In genomic region chr3:123949606-123950005, GRCh38 we compare ENCODE assay signal across 25 cellular contexts. TPM values are rescaled to one million over a fixed set of nuclear protein-coding genes. Genes with fewer than 3 reads are reported as not detected.
DNase-seq lines count a peak whose midpoint lies in the region; ATAC-seq and TF ChIP-seq lines count a peak whose summit lies in the region.
"Had no signal": no experiment of that assay in that cellular context is flagged by ENCODE, and none has a peak within 500 bp of the region (broad histone marks: within the 10 kb centered on the region; RNA-seq: fewer than 3 reads in every experiment).

No MANE protein-coding gene starts in this region.

- H3K9me3 ChIP-seq in IMR-90 (ENCODE audit: control insufficient read depth, insufficient read depth, low read length) (no peaks in the 10 kb centered on the region), mesenchymal stem cell (ENCODE audit: control insufficient read depth, low read length) (no peaks in the 10 kb centered on the region), aorta (ENCODE audit: control insufficient read depth, low read length) (no peaks in the 10 kb centered on the region)
- H3K9me3 ChIP-seq: left ventricle myocardium inferior, right lobe of liver, stomach had no signal

- H4K20me1 ChIP-seq in IMR-90 (ENCODE audit: insufficient read depth, low read length): no peaks in the 10 kb centered on the region

- peak overlapping the region in 1 of 2 experiments; percentile 23; a peak in 1 of 4 replicates for H4K8ac ChIP-seq in IMR-90 (ENCODE audit: low read depth in 2 of 2, low read length in 2 of 2)
- no peak overlapping the region for H4K8ac ChIP-seq in mesenchymal stem cell (ENCODE audit: low read length)

- no peak overlapping the region for H3K4me3 ChIP-seq in AG10803 (ENCODE audit: low read length)
- no peak overlapping the region for H3K4me3 ChIP-seq in IMR-90 (ENCODE audit: insufficient read depth, low read depth, low read length)
- no peak overlapping the region for H3K4me3 ChIP-seq in epithelial cell of esophagus (ENCODE audit: low read length)
- H3K4me3 ChIP-seq in mesenchymal stem cell (ENCODE audit: insufficient read depth in 1 of 2, low read depth in 1 of 2, low read length in 2 of 2): no peak overlapping the region
- H3K4me3 ChIP-seq in aorta (ENCODE audit: low read length in 2 of 2): no peak overlapping the region
- H3K4me3 ChIP-seq: left ventricle myocardium inferior, right lobe of liver, stomach had no signal

- peak overlapping the region; percentile 89 for H2BK5ac ChIP-seq in IMR-90 (ENCODE audit: low read depth, low read length, poor library complexity, severe bottlenecking)
- H2BK5ac ChIP-seq in mesenchymal stem cell (ENCODE audit: low read depth, low read length, poor library complexity, severe bottlenecking): no peak overlapping the region

- dilution Hi-C loops in IMR-90 (cut with HindIII; ENCODE audit: low sequenced_read_pairs, unreplicated experiment): no loop called here

- H3K4me2 ChIP-seq in IMR-90 (ENCODE audit: low read depth, low read length): peak overlapping the region; percentile 1; the same call in 1 of the 2 replicates
- H3K4me2 ChIP-seq in mesenchymal stem cell (ENCODE audit: low read length, poor library complexity, severe bottlenecking): no peak overlapping the region

- peak overlapping the region; percentile 27; the same call in 1 of the 2 replicates for H4K5ac ChIP-seq in IMR-90 (ENCODE audit: low read depth, low read length)

- no peak overlapping the region for H3K27ac ChIP-seq in IMR-90 (ENCODE audit: insufficient read depth, low read length)
- no peak overlapping the region for H3K27ac ChIP-seq in mesenchymal stem cell (ENCODE audit: low read length, poor library complexity, severe bottlenecking)
- no peak overlapping the region for H3K27ac ChIP-seq in aorta (ENCODE audit: low read depth in 1 of 2, low read length in 2 of 2)
- H3K27ac ChIP-seq: left ventricle myocardium inferior, right lobe of liver, stomach had no signal

- H3K14ac ChIP-seq in IMR-90 (replicated peaks; ENCODE audit: low read depth, low read length): no peak overlapping the region
- no peak overlapping the region for H3K14ac ChIP-seq in mesenchymal stem cell (ENCODE audit: low read length in 2 of 2)

- H3K9me1 ChIP-seq in IMR-90 (ENCODE audit: insufficient read depth, low read length): peaks cover 7% of the 10 kb centered on the region; the same call in 1 of the 2 replicates

- intact Hi-C loops in IMR-90 (cut with micrococcal nuclease): no loop called here
- intact Hi-C loops in aorta (cut with DNase I): no loop called here

- in situ Hi-C loops in IMR-90 (cut with MboI; ENCODE audit: low sequenced_read_pairs): no loop called here

- no peak for TF ChIP-seq POLR2A in IMR-90 (IDR thresholded peaks at IDR 0.05; ENCODE audit: low read depth, low read length)

- 60% methylated on average over 1 of the region's 1 CpG; no CpG with 5 or more reads in 1 of the 2 experiments for WGBS in IMR-90 (ENCODE audit: extremely low coverage in 2 of 2, insufficient read length in 1 of 2), 2 experiments
- WGBS in mesenchymal stem cell: 93% methylated on average over 1 of the region's 1 CpG
- 98 to 100% methylated on average over 1 of the region's 1 CpG for WGBS in aorta, 2 donors

- H3K4me1 ChIP-seq in IMR-90 (ENCODE audit: control insufficient read depth, insufficient read depth, low read length): peaks cover 8% of the 10 kb centered on the region; the same call in 1 of the 2 replicates
- H3K4me1 ChIP-seq in mesenchymal stem cell (ENCODE audit: control insufficient read depth, insufficient read depth, low read depth, low read length): no peaks in the 10 kb centered on the region
- no peaks in the 10 kb centered on the region for H3K4me1 ChIP-seq in aorta (ENCODE audit: control insufficient read depth in 1 of 2, insufficient read depth in 2 of 2, low read length in 2 of 2)
- H3K4me1 ChIP-seq: left ventricle myocardium inferior, right lobe of liver had no signal

- H3K4ac ChIP-seq in IMR-90 (ENCODE audit: low read depth, low read length) (no peak overlapping the region), mesenchymal stem cell (ENCODE audit: low read depth in 1 of 2, low read length in 2 of 2) (no peak overlapping the region)

- H3K18ac ChIP-seq in IMR-90 (ENCODE audit: low read depth, low read length) (peak overlapping the region; percentile 13; the same call in 1 of the 2 replicates), mesenchymal stem cell (ENCODE audit: low read depth in 1 of 2, low read length in 2 of 2) (no peak overlapping the region)

- no peak overlapping the region for H3K9ac ChIP-seq in IMR-90 (ENCODE audit: low read depth, low read length)
- no peak overlapping the region for H3K9ac ChIP-seq in mesenchymal stem cell (ENCODE audit: low read length)

- H3K23ac ChIP-seq in IMR-90 (ENCODE audit: low read depth, low read length) (no peak overlapping the region; the same call in 1 of the 2 replicates), mesenchymal stem cell (ENCODE audit: low read length in 2 of 2) (no peak overlapping the region)

- H3K79me1 ChIP-seq in IMR-90 (ENCODE audit: low read depth in 1 of 2, low read length in 2 of 2) (peaks cover 23 to 33% of the 10 kb centered on the region in 2 experiments), mesenchymal stem cell (replicated peaks; ENCODE audit: low read length, poor library complexity, severe bottlenecking) (peaks cover 12% of the 10 kb centered on the region)

- H2AK5ac ChIP-seq in IMR-90 (ENCODE audit: low read depth, low read length) (no peak overlapping the region), mesenchymal stem cell (ENCODE audit: low read length, severe bottlenecking) (no peak overlapping the region)

- H3K36me3 ChIP-seq in IMR-90 (ENCODE audit: control insufficient read depth, insufficient read depth, low read length) (peaks cover 34% of the 10 kb centered on the region), mesenchymal stem cell (ENCODE audit: control insufficient read depth in 1 of 2, insufficient read depth in 2 of 2, low read depth in 1 of 2, low read length in 2 of 2) (peaks cover 3 to 56% of the 10 kb centered on the region in 2 experiments), aorta (ENCODE audit: control insufficient read depth in 1 of 2, insufficient read depth in 2 of 2, low read length in 1 of 2) (peaks cover 0 to 8% of the 10 kb centered on the region in 2 donors)

- TF ChIP-seq CTCF in AG10803 (conservative IDR thresholded peaks at IDR 0.05; ENCODE audit: low read length) (no peak), IMR-90 (conservative IDR thresholded peaks at IDR 0.05; ENCODE audit: low read depth, low read length) (no peak), epithelial cell of esophagus (IDR thresholded peaks at IDR 0.05; ENCODE audit: insufficient read depth, low read depth, low read length, missing control alignments) (no peak)

- POLR2A ChIA-PET in IMR-90 (lab: Charles Lee; ENCODE audit: unreplicated experiment): no interaction called here

- no peak overlapping the region for H2BK20ac ChIP-seq in IMR-90 (ENCODE audit: low read depth, low read length)

- DNase-seq in AG10803 (ENCODE audit: low read depth) (peak; percentile 85), IMR-90 (peak; percentile 82), epithelial cell of esophagus (ENCODE audit: low read depth) (peak; percentile 39), mesenchymal stem cell (peak; percentile 39), aorta (no peak)
- DNase-seq: activated CD4-positive, CD25-positive, alpha-beta regulatory T cell; activated naive CD8-positive, alpha-beta T cell treated with anti-CD3 and anti-CD28 coated beads, Interleukin-2, amount 50 U/mL, for 24 hours; cerebellar nuclear complex; endodermal cell; Kasumi-1; left ventricle myocardium inferior; NCI-H1105 treated with DMSO at 0.1 percent for 48 hours; NCI-H748 treated with DMSO at 0.1 percent for 48 hours; PC-3; right lobe of liver; stimulated activated CD4-positive, alpha-beta T cell treated with anti-CD3 and anti-CD28 coated beads, Interleukin-2, amount 100 ng/mL, for 24 hours; stomach; T-helper 17 cell had no signal

- CTCF ChIA-PET in IMR-90 (lab: Yijun Ruan, JAX): no interaction called here

- H4K91ac ChIP-seq in IMR-90 (ENCODE audit: insufficient read depth, low read depth, low read length) (no peak overlapping the region), mesenchymal stem cell (ENCODE audit: low read length) (no peak overlapping the region)

- TF ChIP-seq RAD21 in IMR-90 (IDR thresholded peaks at IDR 0.05; ENCODE audit: low read length): no peak

- no peak overlapping the region for H2BK15ac ChIP-seq in IMR-90 (ENCODE audit: low read depth, low read length)
- H2BK15ac ChIP-seq in mesenchymal stem cell (ENCODE audit: low read depth, poor library complexity, severe bottlenecking): no peak overlapping the region

- ATAC-seq in IMR-90 (ENCODE audit: low read depth) (peak; percentile 86), HG03457 (IDR thresholded peaks at IDR 0.05; ENCODE audit: unreplicated experiment) (no peak), HG03469 (IDR thresholded peaks at IDR 0.05; ENCODE audit: unreplicated experiment) (no peak), HG03432 (IDR thresholded peaks at IDR 0.05; ENCODE audit: unreplicated experiment) (no peak), aorta (ENCODE audit: low FRiP score) (no peak)
- ATAC-seq: activated naive CD8-positive, alpha-beta T cell treated with anti-CD3 and anti-CD28 coated beads, Interleukin-2, amount 50 U/mL, for 24 hours; PC-3; right lobe of liver; T-helper 17 cell had no signal

- H2BK120ac ChIP-seq in IMR-90 (ENCODE audit: low read depth, low read length): no peak overlapping the region
- no peak overlapping the region for H2BK120ac ChIP-seq in mesenchymal stem cell (ENCODE audit: low read depth, low read length)

- no TSS peak for BruUV-seq in IMR-90 (replicated peaks; lab: Mats Ljungman, UMichigan)

- no peak overlapping the region for H2AFZ ChIP-seq in IMR-90 (replicated peaks; ENCODE audit: low read length, poor library complexity)
- H2AFZ ChIP-seq in mesenchymal stem cell (ENCODE audit: low read depth, low read length): no peak overlapping the region

- H2AK9ac ChIP-seq in IMR-90 (replicated peaks; ENCODE audit: low read depth, low read length, poor library complexity): no peak overlapping the region

- no peak overlapping the region for H3K56ac ChIP-seq in IMR-90 (ENCODE audit: extremely low read depth, insufficient read depth, low read length)

- no peaks in the 10 kb centered on the region for H3K27me3 ChIP-seq in IMR-90 (ENCODE audit: control insufficient read depth, insufficient read depth, low read length)
- H3K27me3 ChIP-seq in mesenchymal stem cell (ENCODE audit: control insufficient read depth in 1 of 2, insufficient read depth in 1 of 2, low read length in 2 of 2): no peaks in the 10 kb centered on the region
- no peaks in the 10 kb centered on the region for H3K27me3 ChIP-seq in aorta (ENCODE audit: control insufficient read depth in 1 of 2, insufficient read depth in 2 of 2, low read length in 1 of 2)
- H3K27me3 ChIP-seq: right lobe of liver, stomach had no signal

- H2BK12ac ChIP-seq in mesenchymal stem cell (ENCODE audit: low read length in 2 of 2): no peak overlapping the region

RNA-seq across cellular contexts. Expression of gene CCDC14, which starts 11.4 kb away (rescaled TPM):
- total RNA-seq in IMR-90 (2012; rRNA removed) (70.0 and 82.1 TPM in 2 replicates), aorta (10 to 100 TPM; 40.5 to 55.5 TPM)
- polyA plus RNA-seq in IMR-90 (2012; rRNA removed) (86.9 and 109 TPM in 2 replicates), aorta (10 to 100 TPM in 1 of 2 donors, 1 to 10 TPM in 1; 9.1 to 44.6 TPM)
- polyA plus RNA-seq in IMR-90 (2012; cell fraction: cytosol; rRNA removed): 11.3 and 12.7 TPM in 2 replicates
- 200 and 1,120 TPM in 2 replicates for polyA plus RNA-seq in IMR-90 (2012; cell fraction: nucleus; rRNA removed; ENCODE audit: low replicate concordance)
- 27.9 TPM for polyA plus RNA-seq in mesenchymal stem cell (2013, experiment 1 of 2)
- 27.6 TPM for polyA plus RNA-seq in mesenchymal stem cell (2013, experiment 2 of 2)

RNA-seq across cellular contexts. Expression of gene ROPN1, which starts 42.3 kb away (rescaled TPM):
- 0.18 TPM in 1 of 2 replicates, not detected in the other for total RNA-seq in IMR-90 (2012; rRNA removed)
- polyA plus RNA-seq in IMR-90 (2012; rRNA removed): 0.03 TPM in 1 of 2 replicates, not detected in the other
- 0.08 TPM in 1 of 2 replicates, not detected in the other for polyA plus RNA-seq in IMR-90 (2012; cell fraction: cytosol; rRNA removed)
- not detected in 2 replicates for polyA plus RNA-seq in IMR-90 (2012; cell fraction: nucleus; rRNA removed; ENCODE audit: low replicate concordance)
- polyA plus RNA-seq in mesenchymal stem cell (2013, experiment 1 of 2): not detected
- polyA plus RNA-seq in mesenchymal stem cell (2013, experiment 2 of 2): not detected
- not detected for total RNA-seq in aorta
- not detected for polyA plus RNA-seq in aorta
- total RNA-seq: activated CD8-positive, alpha-beta memory T cell treated with anti-CD3 and anti-CD28 coated beads for 36 hours; Daoy; endodermal cell; left ventricle myocardium inferior; mucosa of gallbladder; PC-3; right lobe of liver; T-helper 17 cell; ureter had no signal

Comparison
In these comparisons a context has a peak if more than half of its experiments do, and no peak if none do; other contexts are left out.
1. DNase-seq: peak in AG10803 (single experiment), IMR-90 (single experiment), epithelial cell of esophagus (single experiment) and mesenchymal stem cell (single experiment); none in aorta (0 of 2).